ENCODE assay signal across 15 cellular contexts in genomic region chr12:100593490-100593889, GRCh38. TPM values are rescaled to one million over a fixed set of nuclear protein-coding genes. Genes with fewer than 3 reads are reported as not detected.
DNase-seq lines count a peak whose midpoint lies in the region; ATAC-seq and TF ChIP-seq lines count a peak whose summit lies in the region.
"Had no signal": no experiment of that assay in that cellular context is flagged by ENCODE, and none has a peak within 500 bp of the region (broad histone marks: within the 10 kb centered on the region; RNA-seq: fewer than 3 reads in every experiment).

No MANE protein-coding gene starts in this region.

- no peak overlapping the region for H3K27ac ChIP-seq in AG04450 (ENCODE audit: low read depth, low read length)
- H3K27ac ChIP-seq: coronary artery had no signal

- H3K27me3 ChIP-seq in AG04450 (ENCODE audit: control insufficient read depth, insufficient read depth, low read length): no peaks in the 10 kb centered on the region

- DNase-seq in AG04450 (ENCODE audit: low read depth, low spot score) (no peak), NCI-H526 treated with DMSO at 0.1 percent for 48 hours (lab: John Stamatoyannopoulos, UW) (peak; percentile 86), epithelial cell of esophagus (ENCODE audit: low read depth) (peak; percentile 2), myocyte (ENCODE audit: low read depth) (peak; percentile 33), germinal center (ENCODE audit: low spot score) (no peak), LoVo (ENCODE audit: low spot score) (no peak), UCSD-AML1 (lab: John Stamatoyannopoulos, UW; ENCODE audit: unreplicated experiment) (no peak)
- DNase-seq: activated CD8-positive, alpha-beta T cell treated with anti-CD3 and anti-CD28 coated beads, Interleukin-2, amount 10 ng/mL, durations not matched to agents 7 days and 5 days; activated naive CD4-positive, alpha-beta T cell treated with anti-CD3 and anti-CD28 coated beads for 36 hours; CD4-positive, alpha-beta memory T cell; NCI-H1694 treated with DMSO at 0.1 percent for 48 hours had no signal

- peak overlapping the region; percentile 34 for H3K4me3 ChIP-seq in AG04450 (ENCODE audit: low read depth, low read length)
- H3K4me3 ChIP-seq in epithelial cell of esophagus (ENCODE audit: low read length): no peak overlapping the region
- H3K4me3 ChIP-seq: coronary artery, skin epidermis had no signal

- POLR2A ChIA-PET in AG04450 (lab: Yijun Ruan, JAX): no interaction called here

- TF ChIP-seq CTCF in AG04450 (IDR thresholded peaks at IDR 0.05; ENCODE audit: low read depth, low read length) (no peak), epithelial cell of esophagus (IDR thresholded peaks at IDR 0.05; ENCODE audit: insufficient read depth, low read depth, low read length, missing control alignments) (no peak)

- no peak for ATAC-seq in GM19324 (IDR thresholded peaks at IDR 0.05; ENCODE audit: low FRiP score, unreplicated experiment)
- ATAC-seq: activated CD8-positive, alpha-beta T cell treated with anti-CD3 and anti-CD28 coated beads, Interleukin-2, amount 10 ng/mL, durations not matched to agents 7 days and 5 days had no signal

- CTCF ChIA-PET in AG04450 (lab: Charles Lee): interaction anchor here (1.1 to 1.5 kb wide), 2 partner anchors 10 to 75 kb away, joined by 4 read pairs; no protein-coding TSS in a partner anchor

- peaks cover 2% of the 10 kb centered on the region; the same call in 1 of the 2 replicates for H3K9me3 ChIP-seq in AG04450 (ENCODE audit: control insufficient read depth, insufficient read depth, low read length)

RNA-seq across cellular contexts. Expression of gene GAS2L3, which starts 20.0 kb away (rescaled TPM):
- polyA plus RNA-seq in AG04450 (2011; rRNA removed): 5.6 and 9.1 TPM in 2 replicates
- polyA minus RNA-seq in AG04450 (2011; rRNA and poly(A)+ RNA removed): 7.4 and 12.1 TPM in 2 replicates
- total RNA-seq in myocyte: 5.3 and 10.4 TPM in 2 replicates
- 2.4 TPM for polyA plus RNA-seq in myocyte (2012)
- total RNA-seq: HT1080 had no signal
- polyA plus RNA-seq: CD4-positive, alpha-beta memory T cell had no signal

Comparison
In these comparisons a context has a peak if more than half of its experiments do, and no peak if none do; other contexts are left out.
1. DNase-seq: peak in NCI-H526 treated with DMSO at 0.1 percent for 48 hours (single experiment), epithelial cell of esophagus (single experiment) and myocyte (single experiment); none in AG04450 (single experiment), germinal center (single experiment), LoVo (single experiment) and UCSD-AML1 (single experiment).